In the genomic region with DNA sequence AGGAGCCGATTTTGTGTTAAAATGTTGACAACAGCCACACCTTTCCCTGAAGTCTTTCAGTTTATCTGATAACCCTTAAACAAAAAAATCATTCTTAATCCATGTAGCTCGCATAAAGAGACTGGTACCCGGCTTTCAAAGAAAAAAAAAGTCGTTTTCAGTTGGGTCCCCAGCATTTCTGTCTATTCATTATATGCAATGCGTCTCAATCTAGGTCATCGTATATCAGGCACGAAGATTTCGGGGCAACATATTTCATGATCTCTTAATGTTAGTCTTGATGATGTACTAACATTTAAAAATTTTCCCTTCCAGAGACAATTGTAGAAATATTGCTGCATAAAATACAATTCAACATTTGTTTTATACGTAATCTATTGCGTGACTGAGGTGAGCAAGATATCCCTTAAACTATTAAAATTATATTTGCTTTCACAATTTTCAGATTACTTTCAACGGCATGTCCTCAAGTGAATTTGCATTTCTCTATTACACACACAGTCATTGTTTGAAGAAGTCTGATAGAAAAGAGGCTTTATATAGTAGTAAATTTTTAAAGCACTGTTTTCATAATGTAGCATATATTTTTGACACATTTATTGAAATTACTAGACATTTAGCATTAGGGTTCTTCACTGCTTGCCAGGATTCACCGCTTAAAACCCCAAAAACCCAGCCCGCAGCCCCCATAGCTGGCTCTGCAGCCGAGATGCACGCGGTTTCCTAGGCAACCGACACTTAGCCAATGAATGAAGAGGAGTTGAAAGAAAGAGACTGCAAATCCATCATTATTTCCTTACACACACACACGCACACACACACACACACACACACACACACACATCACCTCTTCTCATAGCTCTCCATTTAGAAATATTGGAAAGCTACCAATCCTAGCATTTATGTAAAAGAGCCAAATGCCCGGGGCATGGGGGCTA, we compare ENCODE assay signal across 8 cellular contexts. TPM values are rescaled to one million over a fixed set of nuclear protein-coding genes. Genes with fewer than 3 reads are reported as not detected.
DNase-seq lines count a peak whose midpoint lies in the region; ATAC-seq and TF ChIP-seq lines count a peak whose summit lies in the region.

No MANE protein-coding gene starts in this region.

- intact Hi-C loops in Caco-2 (cut with micrococcal nuclease; ENCODE audit: unreplicated experiment) = loop anchor here (1.0 kb wide), 1 partner anchor 17 kb away; no protein-coding TSS in a partner anchor

- H3K9ac ChIP-seq in subcutaneous abdominal adipose tissue (ENCODE audit: low read length in 5 of 5) = peak overlapping the region in 3 of 5 donors; percentile 46 to 68 (median 66)

- no peaks in the 10 kb centered on the region for H3K27me3 ChIP-seq in Caco-2 (replicated peaks; ENCODE audit: control insufficient read depth, insufficient read depth, low read length)
- peaks cover 15 to 46% (median 42%) of the 10 kb centered on the region in 5 donors for H3K27me3 ChIP-seq in subcutaneous abdominal adipose tissue (ENCODE audit: control insufficient read depth in 5 of 5, insufficient read depth in 4 of 5, low read length in 5 of 5)

- no peak overlapping the region for H3K27ac Mint-ChIP-seq in Caco-2 (ENCODE audit: unreplicated experiment)

- POLR2A ChIA-PET in Caco-2 (lab: Charles Lee) = interaction anchor here (0.6 to 1.1 kb wide), 3 partner anchors 17 to 715 kb away, joined by 3 to 7 read pairs (median 3); no protein-coding TSS in a partner anchor

- peak overlapping the region; percentile 13 for H3K27ac ChIP-seq in subcutaneous abdominal adipose tissue (ENCODE audit: low read depth, low read length)

- peaks cover 31% of the 10 kb centered on the region for H3K36me3 Mint-ChIP-seq in Caco-2 (ENCODE audit: insufficient read depth, unreplicated experiment)

- DNase-seq in Caco-2 (peak in 1 of 2 experiments; percentile 26), NCI-H2029 treated with DMSO at 0.1 percent for 48 hours (lab: John Stamatoyannopoulos, UW) (peak; percentile 90), astrocyte of the spinal cord (ENCODE audit: low read depth, low spot score) (no peak), kidney tubule cell (ENCODE audit: low spot score) (peak; percentile 54), NAMALWA (ENCODE audit: low spot score) (no peak)

- TF ChIP-seq CTCF in Caco-2 (IDR thresholded peaks at IDR 0.05; ENCODE audit: insufficient read depth in 1 of 2, low read depth in 1 of 2, low read length in 1 of 2, severe bottlenecking in 1 of 2, unreplicated experiment in 1 of 2) (no peak), astrocyte of the spinal cord (IDR thresholded peaks at IDR 0.05; ENCODE audit: low read depth, low read length) (no peak)

- CTCF ChIA-PET in Caco-2 (lab: Charles Lee) = interaction anchor here (0.7 to 2.7 kb wide), 7 partner anchors 10 to 167 kb away, joined by 3 to 10 read pairs (median 3); a partner anchor contains a TSS

- in situ Hi-C loops in astrocyte of the spinal cord (cut with HindIII; ENCODE audit: low sequenced_read_pairs) = no loop called here

- H3K4me1 ChIP-seq in Caco-2 (peaks cover 14% of the 10 kb centered on the region), subcutaneous abdominal adipose tissue (ENCODE audit: control insufficient read depth in 5 of 5, insufficient read depth in 5 of 5, low read length in 5 of 5) (peaks cover 1 to 63% (median 55%) of the 10 kb centered on the region in 5 donors)

- BruUV-seq in Caco-2 (replicated peaks; lab: Mats Ljungman, UMichigan) = no TSS peak

- H3K4me3 ChIP-seq in Caco-2 (ENCODE audit: low read depth, low read length) = peak overlapping the region; percentile 45
- peak overlapping the region; percentile 63 for H3K4me3 ChIP-seq in astrocyte of the spinal cord (ENCODE audit: low read depth, low read length)
- H3K4me3 ChIP-seq in subcutaneous abdominal adipose tissue (ENCODE audit: low read depth in 1 of 5, low read length in 5 of 5) = peak overlapping the region; percentile 77 to 86 (median 84)

- peaks cover 6% of the 10 kb centered on the region for H3K27me3 Mint-ChIP-seq in Caco-2 (ENCODE audit: insufficient read depth, unreplicated experiment)

- H3K4me1 Mint-ChIP-seq in Caco-2 (ENCODE audit: low read depth, unreplicated experiment) = peaks cover 7% of the 10 kb centered on the region

- H3K36me3 ChIP-seq in Caco-2 (ENCODE audit: control insufficient read depth, insufficient read depth, low read length) (no peaks in the 10 kb centered on the region), subcutaneous abdominal adipose tissue (ENCODE audit: control insufficient read depth in 5 of 5, insufficient read depth in 5 of 5, low read length in 5 of 5) (no peaks in the 10 kb centered on the region)

- no peaks in the 10 kb centered on the region for H3K9me3 Mint-ChIP-seq in Caco-2 (ENCODE audit: unreplicated experiment)

- H3K9me3 ChIP-seq in Caco-2 (no peaks in the 10 kb centered on the region), subcutaneous abdominal adipose tissue (ENCODE audit: control insufficient read depth in 5 of 5, low read length in 5 of 5) (no peaks in the 10 kb centered on the region)

- ATAC-seq in HG02678 (IDR thresholded peaks at IDR 0.05; ENCODE audit: unreplicated experiment) = no peak
- no peak for ATAC-seq in GM21526 (IDR thresholded peaks at IDR 0.05; ENCODE audit: low FRiP score, unreplicated experiment)

- peak overlapping the region; percentile 82 for H3K4me3 Mint-ChIP-seq in Caco-2 (ENCODE audit: unreplicated experiment)

RNA-seq across cellular contexts. Expression of a gene that starts 3.1 kb away (rescaled TPM):
- 143 and 150 TPM in 2 replicates for total RNA-seq in Caco-2 (2022)

RNA-seq across cellular contexts. Expression of a gene that starts 28.2 kb away (rescaled TPM):
- 20.9 and 21.3 TPM in 2 replicates for total RNA-seq in Caco-2 (2022)

Comparison
In these comparisons a context has a peak if more than half of its experiments do, and no peak if none do; other contexts are left out.
1. DNase-seq: peak in NCI-H2029 treated with DMSO at 0.1 percent for 48 hours (single experiment) and kidney tubule cell (single experiment); none in astrocyte of the spinal cord (single experiment) and NAMALWA (single experiment).
2. Peak in every context shown above with its lines, with median percentiles within 50 percentile points of each other: H3K4me3 ChIP-seq.